In the genomic region with DNA sequence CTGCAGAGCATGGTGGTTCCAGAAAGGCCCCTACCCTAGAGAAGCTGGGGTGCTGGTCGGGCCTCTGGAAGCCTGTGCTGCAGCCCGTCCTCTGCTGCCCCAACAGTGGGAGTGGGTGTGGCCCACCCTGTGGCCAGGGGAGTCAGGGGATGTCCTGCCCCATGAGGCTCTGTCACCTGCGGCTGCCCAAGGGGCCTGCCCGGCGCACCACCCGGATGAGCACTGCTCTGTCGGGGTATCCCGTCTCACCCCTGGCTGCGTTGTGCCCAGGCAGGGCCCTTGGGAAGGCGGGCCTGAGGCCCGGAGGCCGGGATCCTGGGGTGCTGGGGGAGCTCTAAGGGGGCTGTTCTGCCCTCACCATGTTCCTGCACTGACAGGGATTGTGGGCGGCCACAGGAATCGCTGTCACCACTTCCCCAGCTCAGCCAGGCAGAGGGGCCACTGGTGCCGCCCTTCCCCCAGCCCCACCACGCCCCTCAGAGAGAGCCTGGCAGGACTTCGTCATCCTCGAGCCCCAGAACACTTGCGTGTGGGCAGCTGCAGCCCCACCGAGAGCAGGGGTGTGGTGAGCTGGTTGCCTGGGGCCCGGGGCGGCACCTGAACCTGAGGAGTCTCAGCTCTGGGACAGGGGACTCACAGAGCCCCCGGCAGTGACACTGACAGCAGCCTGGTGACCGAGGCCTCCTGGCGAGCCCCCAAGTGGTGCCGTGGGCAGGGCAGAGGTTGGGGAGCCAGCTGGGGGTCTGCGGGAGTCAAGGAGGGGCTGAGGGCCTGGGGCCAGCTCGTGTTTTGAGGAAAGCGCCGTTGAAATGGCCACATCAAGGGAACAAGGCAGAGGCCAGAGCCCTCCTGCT, we compare ENCODE assay signal across 27 cellular contexts. TPM values are rescaled to one million over a fixed set of nuclear protein-coding genes. Genes with fewer than 3 reads are reported as not detected.
DNase-seq lines count a peak whose midpoint lies in the region; ATAC-seq and TF ChIP-seq lines count a peak whose summit lies in the region.
"Had no signal": no experiment of that assay in that cellular context is flagged by ENCODE, and none has a peak within 500 bp of the region (broad histone marks: within the 10 kb centered on the region; RNA-seq: fewer than 3 reads in every experiment).

No MANE protein-coding gene starts in this region.

- no peaks in the 10 kb centered on the region for H3K4me1 Mint-ChIP-seq in activated T-helper 17 cell treated with anti-CD3 and anti-CD28 coated beads, Interleukin-2, amount 50 U/mL, for 72 hours
- H3K4me1 Mint-ChIP-seq: activated CD4-positive, alpha-beta T cell treated with anti-CD3 and anti-CD28 coated beads, Interleukin-2, amount 10 ng/mL, durations not matched to agents 7 days and 5 days; activated naive CD8-positive, alpha-beta T cell treated with anti-CD3 and anti-CD28 coated beads, Interleukin-2, amount 50 U/mL, for 24 hours; brain had no signal

- no peak overlapping the region for H2AFZ ChIP-seq in GM23248

- H4K20me1 ChIP-seq in BLaER1: peaks cover 65% of the 10 kb centered on the region
- no peaks in the 10 kb centered on the region for H4K20me1 ChIP-seq in GM23248 (ENCODE audit: insufficient read depth)

- in situ Hi-C loops in GM23248 (cut with MboI): loop anchor here (25.0 kb wide), 1 partner anchor 319 kb away; a partner anchor contains a TSS

- peaks cover 45% of the 10 kb centered on the region for H3K36me3 ChIP-seq in BLaER1
- no peaks in the 10 kb centered on the region for H3K36me3 ChIP-seq in GM23248 (ENCODE audit: low read depth)
- no peaks in the 10 kb centered on the region for H3K36me3 ChIP-seq in mucosa of descending colon (ENCODE audit: low read depth)
- peaks cover 37% of the 10 kb centered on the region for H3K36me3 ChIP-seq in lower lobe of right lung

- 49 to 53% methylated on average over 25 to 30 of the region's 30 CpGs for WGBS in GM23248 (ENCODE audit: low coverage in 1 of 2, low lambda C conversion rate in 2 of 2, missing lambda C conversion rate in 2 of 2), 2 experiments

- intact Hi-C loops in mucosa of descending colon (cut with DNase I, micrococcal nuclease) (no loop called here), lower lobe of right lung (cut with DNase I) (no loop called here)

- no peak for TF ChIP-seq CTCF in mucosa of descending colon (IDR thresholded peaks at IDR 0.05)
- no peak for TF ChIP-seq CTCF in lower lobe of right lung (IDR thresholded peaks at IDR 0.05)

- ATAC-seq in activated T-helper 17 cell treated with anti-CD3 and anti-CD28 coated beads, Interleukin-2, amount 50 U/mL, for 72 hours (replicated peaks): peak; percentile 4
- ATAC-seq in mucosa of descending colon (peak; percentile 6), HG02759 (IDR thresholded peaks at IDR 0.05; ENCODE audit: unreplicated experiment) (no peak), lower lobe of right lung (no peak)
- ATAC-seq: activated naive CD8-positive, alpha-beta T cell treated with anti-CD3 and anti-CD28 coated beads, Interleukin-2, amount 50 U/mL, for 24 hours had no signal

- H3K4me3 ChIP-seq in BLaER1 (no peak overlapping the region), GM23248 (no peak overlapping the region), mucosa of descending colon (no peak overlapping the region), lower lobe of right lung (no peak overlapping the region)
- H3K4me3 ChIP-seq: esophagus squamous epithelium, SJCRH30 had no signal

- no peak overlapping the region for H3K4me3 Mint-ChIP-seq in activated T-helper 17 cell treated with anti-CD3 and anti-CD28 coated beads, Interleukin-2, amount 50 U/mL, for 72 hours
- H3K4me3 Mint-ChIP-seq: activated CD4-positive, alpha-beta T cell treated with anti-CD3 and anti-CD28 coated beads, Interleukin-2, amount 10 ng/mL, durations not matched to agents 7 days and 5 days; activated naive CD8-positive, alpha-beta T cell treated with anti-CD3 and anti-CD28 coated beads, Interleukin-2, amount 50 U/mL, for 24 hours; brain; naive B cell had no signal

- peaks cover 21% of the 10 kb centered on the region for H3K36me3 Mint-ChIP-seq in activated T-helper 17 cell treated with anti-CD3 and anti-CD28 coated beads, Interleukin-2, amount 50 U/mL, for 72 hours (ENCODE audit: low read depth)
- H3K36me3 Mint-ChIP-seq: brain, naive B cell had no signal

- no peaks in the 10 kb centered on the region for H3K9me3 Mint-ChIP-seq in activated T-helper 17 cell treated with anti-CD3 and anti-CD28 coated beads, Interleukin-2, amount 50 U/mL, for 72 hours
- H3K9me3 Mint-ChIP-seq: activated CD4-positive, alpha-beta T cell treated with anti-CD3 and anti-CD28 coated beads, Interleukin-2, amount 10 ng/mL, durations not matched to agents 7 days and 5 days; activated naive CD8-positive, alpha-beta T cell treated with anti-CD3 and anti-CD28 coated beads, Interleukin-2, amount 50 U/mL, for 24 hours; brain; CD4-positive, CD25-positive, alpha-beta regulatory T cell; naive B cell had no signal

- no peak overlapping the region for H3K9ac ChIP-seq in BLaER1
- H3K9ac ChIP-seq in GM23248: no peak overlapping the region

- H3K4me2 ChIP-seq in BLaER1 (peak overlapping the region; percentile 16), GM23248 (ENCODE audit: unreplicated experiment) (no peak overlapping the region)

- H3K27me3 ChIP-seq in BLaER1 (no peaks in the 10 kb centered on the region), GM23248 (replicated peaks; ENCODE audit: insufficient read depth) (peaks cover 10% of the 10 kb centered on the region), lower lobe of right lung (ENCODE audit: low read depth) (peaks cover 36% of the 10 kb centered on the region)

- no peaks in the 10 kb centered on the region for H3K79me2 ChIP-seq in GM23248 (ENCODE audit: insufficient read depth)

- H3K4me1 ChIP-seq in BLaER1 (peaks cover 42% of the 10 kb centered on the region), GM23248 (ENCODE audit: insufficient read depth) (no peaks in the 10 kb centered on the region), mucosa of descending colon (ENCODE audit: low read depth) (no peaks in the 10 kb centered on the region), lower lobe of right lung (peaks cover 7% of the 10 kb centered on the region)

- DNase-seq in GM23248 (peak; percentile 37), mucosa of descending colon (no peak), lower lobe of right lung (no peak)
- DNase-seq in activated T-cell treated with anti-CD3 and anti-CD28 coated beads, Interleukin-2, amount 50 U/mL, for 1 hour: no peak
- DNase-seq: activated CD4-positive, alpha-beta T cell treated with anti-CD3 and anti-CD28 coated beads, Interleukin-2, amount 10 ng/mL, durations not matched to agents 7 days and 5 days; activated CD8-positive, alpha-beta memory T cell treated with anti-CD3 and anti-CD28 coated beads, Interleukin-2, amount 50 U/mL, for 4 hours; activated gamma-delta T cell; activated naive CD8-positive, alpha-beta T cell treated with anti-CD3 and anti-CD28 coated beads, Interleukin-2, amount 50 U/mL, for 24 hours; CD4-positive, CD25-positive, alpha-beta regulatory T cell; effector CD8-positive, alpha-beta T cell; esophagus squamous epithelium; kidney; naive B cell; NCI-H1048; NCI-H187 treated with DMSO at 0.1 percent for 48 hours; NCI-H345; NCI-H82; right cardiac atrium; SJCRH30; stimulated activated CD4-positive, alpha-beta T cell treated with anti-CD3 and anti-CD28 coated beads, Interleukin-15, amount 100 ng/mL, for 24 hours; T-helper 2 cell had no signal

- no peak overlapping the region for H3K27ac Mint-ChIP-seq in activated T-helper 17 cell treated with anti-CD3 and anti-CD28 coated beads, Interleukin-2, amount 50 U/mL, for 72 hours
- H3K27ac Mint-ChIP-seq: activated CD4-positive, alpha-beta T cell treated with anti-CD3 and anti-CD28 coated beads, Interleukin-2, amount 10 ng/mL, durations not matched to agents 7 days and 5 days; activated naive CD8-positive, alpha-beta T cell treated with anti-CD3 and anti-CD28 coated beads, Interleukin-2, amount 50 U/mL, for 24 hours had no signal

- H3K9me2 ChIP-seq in GM23248 (ENCODE audit: insufficient read depth): no peaks in the 10 kb centered on the region

- H3K27ac ChIP-seq in BLaER1 (no peak overlapping the region), GM23248 (no peak overlapping the region), lower lobe of right lung (no peak overlapping the region)
- H3K27ac ChIP-seq: esophagus squamous epithelium had no signal

- H3K27me3 Mint-ChIP-seq in activated T-helper 17 cell treated with anti-CD3 and anti-CD28 coated beads, Interleukin-2, amount 50 U/mL, for 72 hours: no peaks in the 10 kb centered on the region
- H3K27me3 Mint-ChIP-seq: activated CD4-positive, alpha-beta T cell treated with anti-CD3 and anti-CD28 coated beads, Interleukin-2, amount 10 ng/mL, durations not matched to agents 7 days and 5 days; activated naive CD8-positive, alpha-beta T cell treated with anti-CD3 and anti-CD28 coated beads, Interleukin-2, amount 50 U/mL, for 24 hours; brain; CD4-positive, CD25-positive, alpha-beta regulatory T cell; naive B cell had no signal

- H3F3A ChIP-seq in GM23248 (ENCODE audit: insufficient read depth): no peaks in the 10 kb centered on the region

- H3K9me3 ChIP-seq in BLaER1 (no peaks in the 10 kb centered on the region), GM23248 (ENCODE audit: low read depth) (no peaks in the 10 kb centered on the region), mucosa of descending colon (no peaks in the 10 kb centered on the region), lower lobe of right lung (no peaks in the 10 kb centered on the region)
- H3K9me3 ChIP-seq: esophagus squamous epithelium, SJCRH30 had no signal

RNA-seq across cellular contexts. Expression of a gene that starts 20.2 kb away (rescaled TPM):
- total RNA-seq in GM23248 (2014; rRNA removed; shearing (Covaris generic)): 29.7 and 35.5 TPM in 2 replicates
- polyA plus RNA-seq in GM23248 (2016; fragmentation: Nextera tagmentation; extraction: Ambion mirVana): 15.5 and 18.0 TPM in 2 replicates
- 10 to 100 TPM; 41.7 to 54.9 TPM for total RNA-seq in activated T-helper 17 cell treated with anti-CD3 and anti-CD28 coated beads, Interleukin-2, amount 50 U/mL, for 72 hours
- 10 to 100 TPM; 28.1 to 51.6 (median 44.7) TPM for total RNA-seq in mucosa of descending colon
- total RNA-seq in lower lobe of right lung: 39.2 TPM

RNA-seq across cellular contexts. Expression of a gene that starts 23.8 kb away (rescaled TPM):
- total RNA-seq in GM23248 (2014; rRNA removed; shearing (Covaris generic)): 1.1 TPM in 1 of 2 replicates, not detected in the other
- not detected in 2 replicates for polyA plus RNA-seq in GM23248 (2016; fragmentation: Nextera tagmentation; extraction: Ambion mirVana)
- not detected for total RNA-seq in activated T-helper 17 cell treated with anti-CD3 and anti-CD28 coated beads, Interleukin-2, amount 50 U/mL, for 72 hours
- total RNA-seq in mucosa of descending colon (1 to 10 TPM; 1.3 to 7.8 (median 1.6) TPM), lower lobe of right lung (1.5 TPM)
- total RNA-seq: activated CD4-positive, alpha-beta T cell treated with anti-CD3 and anti-CD28 coated beads, Interleukin-2, amount 10 ng/mL, durations not matched to agents 7 days and 5 days; CD4-positive, CD25-positive, alpha-beta regulatory T cell; LHCN-M2; osteocyte; SJCRH30 had no signal
- polyA plus RNA-seq: CD4-positive, CD25-positive, alpha-beta regulatory T cell had no signal

RNA-seq across cellular contexts. Expression of a gene that starts 30.1 kb away (rescaled TPM):
- 0.13 TPM in 1 of 2 replicates, not detected in the other for total RNA-seq in GM23248 (2014; rRNA removed; shearing (Covaris generic))
- not detected in 2 replicates for polyA plus RNA-seq in GM23248 (2016; fragmentation: Nextera tagmentation; extraction: Ambion mirVana)
- total RNA-seq in activated T-helper 17 cell treated with anti-CD3 and anti-CD28 coated beads, Interleukin-2, amount 50 U/mL, for 72 hours: 10 to 100 TPM in 1 of 2 donors, 1 to 10 TPM in 1; 3.4 to 28.1 TPM
- 1 to 10 TPM; 1.2 to 6.8 (median 1.9) TPM for total RNA-seq in mucosa of descending colon
- 3.8 TPM for total RNA-seq in lower lobe of right lung
- total RNA-seq: LHCN-M2 had no signal

RNA-seq across cellular contexts. Expression of a gene that starts 49.9 kb away (rescaled TPM):
- total RNA-seq in GM23248 (2014; rRNA removed; shearing (Covaris generic)): 4.7 and 13.3 TPM in 2 replicates
- 7.8 and 7.9 TPM in 2 replicates for polyA plus RNA-seq in GM23248 (2016; fragmentation: Nextera tagmentation; extraction: Ambion mirVana)
- total RNA-seq in activated T-helper 17 cell treated with anti-CD3 and anti-CD28 coated beads, Interleukin-2, amount 50 U/mL, for 72 hours: 100 to 1,000 TPM in 1 of 2 donors, 10 to 100 TPM in 1; 93.2 to 299 TPM
- 100 to 1,000 TPM; 143 to 206 (median 146) TPM for total RNA-seq in mucosa of descending colon
- 152 TPM for total RNA-seq in lower lobe of right lung
- total RNA-seq: SJCRH30 had no signal

Comparison
In these comparisons a context has a peak if more than half of its experiments do, and no peak if none do; other contexts are left out.
1. ATAC-seq: peak in activated T-helper 17 cell treated with anti-CD3 and anti-CD28 coated beads, Interleukin-2, amount 50 U/mL, for 72 hours (single experiment) and mucosa of descending colon (single experiment); none in HG02759 (single experiment) and lower lobe of right lung (0 of 2).